10 cellular contexts compared by ENCODE assay signal in genomic region chr11:14288189-14288935, GRCh38.
DNase-seq lines count a peak whose midpoint lies in the region; ATAC-seq and TF ChIP-seq lines count a peak whose summit lies in the region.
"Had no signal": no experiment of that assay in that cellular context is flagged by ENCODE, and none has a peak within 500 bp of the region (broad histone marks: within the 10 kb centered on the region; RNA-seq: fewer than 3 reads in every experiment).

No MANE protein-coding gene starts in this region.

- no peak overlapping the region for H3K4me3 ChIP-seq in breast epithelium
- no peak overlapping the region for H3K4me3 ChIP-seq in fibroblast of villous mesenchyme (ENCODE audit: low read depth, low read length)
- peak overlapping the region; percentile 38 for H3K4me3 ChIP-seq in thoracic aorta
- no peak overlapping the region for H3K4me3 ChIP-seq in Karpas-422 (ENCODE audit: low read length)

- H3K4me3 Mint-ChIP-seq in MCF 10A (ENCODE audit: unreplicated experiment), result peak overlapping the region; percentile 56
- H3K4me3 Mint-ChIP-seq in activated CD4-positive, alpha-beta memory T cell treated with anti-CD3 and anti-CD28 coated beads for 36 hours, result no peak overlapping the region
- H3K4me3 Mint-ChIP-seq: activated naive CD4-positive, alpha-beta T cell treated with anti-CD3 and anti-CD28 coated beads for 36 hours had no signal

- CTCF ChIA-PET in MCF 10A (lab: Yijun Ruan, JAX), result interaction anchor here (0.6 to 3.7 kb wide), 6 partner anchors 14 to 210 kb away, joined by 4 to 20 read pairs (median 4); no protein-coding TSS in a partner anchor
- CTCF ChIA-PET in activated CD4-positive, alpha-beta memory T cell treated with anti-CD3 and anti-CD28 coated beads for 36 hours (lab: Charles Lee), result interaction anchor here (1.4 to 1.7 kb wide), 3 partner anchors 8 to 167 kb away, joined by 3 to 6 read pairs (median 4); no protein-coding TSS in a partner anchor

- no peak overlapping the region for H3K27ac ChIP-seq in breast epithelium
- H3K27ac ChIP-seq in thoracic aorta, result peak overlapping the region; percentile 34 to 46
- no peak overlapping the region for H3K27ac ChIP-seq in Karpas-422 (ENCODE audit: low read length)

- H3K36me3 ChIP-seq in breast epithelium, result no peaks in the 10 kb centered on the region
- H3K36me3 ChIP-seq in thoracic aorta, result no peaks in the 10 kb centered on the region
- no peaks in the 10 kb centered on the region for H3K36me3 ChIP-seq in Karpas-422 (ENCODE audit: insufficient read depth, low read length)

- H3K27me3 ChIP-seq in breast epithelium (no peaks in the 10 kb centered on the region), thoracic aorta (replicated peaks; ENCODE audit: insufficient read depth) (no peaks in the 10 kb centered on the region), Karpas-422 (ENCODE audit: low read length) (no peaks in the 10 kb centered on the region)

- ATAC-seq in thoracic aorta (ENCODE audit: insufficient number of reproducible peaks, low FRiP score, low read depth), result peak; percentile 53

- H3K27me3 Mint-ChIP-seq in MCF 10A (ENCODE audit: insufficient read depth, unreplicated experiment), result no peaks in the 10 kb centered on the region
- H3K27me3 Mint-ChIP-seq in activated CD4-positive, alpha-beta memory T cell treated with anti-CD3 and anti-CD28 coated beads for 36 hours, result no peaks in the 10 kb centered on the region

- no peaks in the 10 kb centered on the region for H3K79me2 ChIP-seq in Karpas-422 (ENCODE audit: low read length)

- no peak overlapping the region for H3K4me2 ChIP-seq in Karpas-422 (ENCODE audit: low read depth, low read length, poor library complexity, severe bottlenecking)

- TF ChIP-seq POLR2A in breast epithelium (IDR thresholded peaks at IDR 0.05), result no peak

- H3K27ac Mint-ChIP-seq in MCF 10A (ENCODE audit: low read depth, unreplicated experiment), result peak overlapping the region; percentile 95
- H3K27ac Mint-ChIP-seq in activated CD4-positive, alpha-beta memory T cell treated with anti-CD3 and anti-CD28 coated beads for 36 hours, result peak overlapping the region; percentile 57
- H3K27ac Mint-ChIP-seq: activated naive CD4-positive, alpha-beta T cell treated with anti-CD3 and anti-CD28 coated beads for 36 hours had no signal

- DNase-seq in MCF 10A (ENCODE audit: unreplicated experiment), result peak; percentile 39
- no peak for DNase-seq in breast epithelium (ENCODE audit: low spot score in 2 of 2)
- DNase-seq in activated CD4-positive, alpha-beta memory T cell treated with anti-CD3 and anti-CD28 coated beads for 36 hours, result no peak
- DNase-seq in fibroblast of villous mesenchyme (ENCODE audit: low read depth), result peak; percentile 84
- no peak for DNase-seq in thoracic aorta (ENCODE audit: low spot score)
- DNase-seq in Ammon's horn (ENCODE audit: low spot score), result no peak
- DNase-seq in Karpas-422, result no peak
- DNase-seq in GM10266 (ENCODE audit: extremely low spot score), result no peak
- DNase-seq: activated naive CD4-positive, alpha-beta T cell treated with anti-CD3 and anti-CD28 coated beads for 36 hours; COR-L47 had no signal

- no peaks in the 10 kb centered on the region for H3K9me3 ChIP-seq in breast epithelium
- H3K9me3 ChIP-seq in thoracic aorta, result no peaks in the 10 kb centered on the region
- H3K9me3 ChIP-seq in Karpas-422 (ENCODE audit: low read length), result no peaks in the 10 kb centered on the region

- TF ChIP-seq CTCF in MCF 10A (IDR thresholded peaks at IDR 0.05; ENCODE audit: unreplicated experiment) (no peak), breast epithelium (IDR thresholded peaks at IDR 0.05) (no peak), fibroblast of villous mesenchyme (IDR thresholded peaks at IDR 0.05; ENCODE audit: insufficient read depth, low read depth, low read length) (no peak), thoracic aorta (IDR thresholded peaks at IDR 0.05) (no peak), GM10266 (IDR thresholded peaks at IDR 0.05; ENCODE audit: control insufficient read depth, insufficient read depth, low read depth, missing control alignments) (no peak)

- H3K9me2 ChIP-seq in Karpas-422 (replicated peaks; ENCODE audit: insufficient read depth, low read length), result no peaks in the 10 kb centered on the region

- no peaks in the 10 kb centered on the region for H3K4me1 ChIP-seq in breast epithelium
- H3K4me1 ChIP-seq in thoracic aorta (ENCODE audit: control insufficient read depth in 1 of 2, low read depth in 2 of 2), result peaks cover 0 to 11% of the 10 kb centered on the region in 2 donors
- H3K4me1 ChIP-seq in Karpas-422 (ENCODE audit: low read length), result no peaks in the 10 kb centered on the region

- POLR2A ChIA-PET in MCF 10A (lab: Yijun Ruan, JAX), result interaction anchor here (0.6 to 1.1 kb wide), 4 partner anchors 20 to 134 kb away, joined by 3 to 5 read pairs (median 4); no protein-coding TSS in a partner anchor
- POLR2A ChIA-PET in activated CD4-positive, alpha-beta memory T cell treated with anti-CD3 and anti-CD28 coated beads for 36 hours (lab: Charles Lee), result interaction anchor here (0.7 kb wide), 1 partner anchor 126 kb away, joined by 3 read pairs; no protein-coding TSS in a partner anchor

- H4K20me1 ChIP-seq in Karpas-422 (ENCODE audit: insufficient read depth, low read depth, low read length), result no peaks in the 10 kb centered on the region

- H3K4me1 Mint-ChIP-seq in MCF 10A (ENCODE audit: insufficient read depth, unreplicated experiment), result peaks cover 16% of the 10 kb centered on the region
- peaks cover 9% of the 10 kb centered on the region for H3K4me1 Mint-ChIP-seq in activated CD4-positive, alpha-beta memory T cell treated with anti-CD3 and anti-CD28 coated beads for 36 hours (ENCODE audit: low read depth)

- BruUV-seq in MCF 10A (replicated peaks; lab: Mats Ljungman, UMichigan), result TSS peak; percentile 96

- no peak overlapping the region for H3K9ac ChIP-seq in Karpas-422 (ENCODE audit: low read length)

- no peaks in the 10 kb centered on the region for H3K9me3 Mint-ChIP-seq in MCF 10A (ENCODE audit: unreplicated experiment)
- H3K9me3 Mint-ChIP-seq in activated CD4-positive, alpha-beta memory T cell treated with anti-CD3 and anti-CD28 coated beads for 36 hours, result no peaks in the 10 kb centered on the region
- H3K9me3 Mint-ChIP-seq: activated naive CD4-positive, alpha-beta T cell treated with anti-CD3 and anti-CD28 coated beads for 36 hours had no signal

- intact Hi-C loops in MCF 10A (cut with micrococcal nuclease), result no loop called here
- intact Hi-C loops in breast epithelium (cut with DNase I; ENCODE audit: low total_unique reads), result no loop called here
- intact Hi-C loops in activated CD4-positive, alpha-beta memory T cell treated with anti-CD3 and anti-CD28 coated beads for 36 hours (cut with micrococcal nuclease), result no loop called here

- peaks cover 82% of the 10 kb centered on the region for H3K36me3 Mint-ChIP-seq in MCF 10A (ENCODE audit: insufficient read depth, unreplicated experiment)
- peaks cover 17% of the 10 kb centered on the region for H3K36me3 Mint-ChIP-seq in activated CD4-positive, alpha-beta memory T cell treated with anti-CD3 and anti-CD28 coated beads for 36 hours

- no peak overlapping the region for H2AFZ ChIP-seq in Karpas-422 (ENCODE audit: low read length)

Comparison
In these comparisons a context has a peak if more than half of its experiments do, and no peak if none do; other contexts are left out.
1. DNase-seq: peak in MCF 10A (single experiment) and fibroblast of villous mesenchyme (single experiment); none in breast epithelium (0 of 2), activated CD4-positive, alpha-beta memory T cell treated with anti-CD3 and anti-CD28 coated beads for 36 hours (single experiment), thoracic aorta (single experiment), Ammon's horn (single experiment), Karpas-422 (single experiment) and GM10266 (single experiment).
2. H3K27ac ChIP-seq: peak in thoracic aorta (2 of 2); none in breast epithelium (0 of 2) and Karpas-422 (single experiment).